ENCODE assay signal across 25 cellular contexts in genomic region chr5:73706963-73707362, GRCh38.
DNase-seq lines count a peak whose midpoint lies in the region; ATAC-seq, FAIRE-seq and TF ChIP-seq lines count a peak whose summit lies in the region.
"Had no signal": no experiment of that assay in that cellular context is flagged by ENCODE, and none has a peak within 500 bp of the region (broad histone marks: within the 10 kb centered on the region; RNA-seq: fewer than 3 reads in every experiment).

No MANE protein-coding gene starts in this region.

- H4K20me1 ChIP-seq in astrocyte (ENCODE audit: insufficient read depth, low read length), result no peaks in the 10 kb centered on the region

- H3K36me3 ChIP-seq in astrocyte (ENCODE audit: insufficient read depth, low read length), result no peaks in the 10 kb centered on the region
- no peaks in the 10 kb centered on the region for H3K36me3 ChIP-seq in trophoblast cell (ENCODE audit: control insufficient read depth in 1 of 2, insufficient read depth in 2 of 2, low read length in 2 of 2)

- H4K91ac ChIP-seq in trophoblast cell (ENCODE audit: low read depth, low read length), result no peak overlapping the region

- no peak for TF ChIP-seq CTCF in astrocyte (IDR thresholded peaks at IDR 0.05; ENCODE audit: insufficient read depth, low read depth, low read length)

- no peak overlapping the region for H3K14ac ChIP-seq in trophoblast cell (ENCODE audit: low read length)

- H3K4ac ChIP-seq in trophoblast cell (ENCODE audit: low read depth, low read length), result no peak overlapping the region

- no peak overlapping the region for H2BK5ac ChIP-seq in trophoblast cell (ENCODE audit: low read depth, low read length, poor library complexity)

- H3K27ac ChIP-seq in astrocyte (ENCODE audit: low read depth, low read length) (no peak overlapping the region), trophoblast cell (ENCODE audit: low read depth, low read length) (no peak overlapping the region)
- H3K27ac ChIP-seq: KMS-11, SK-N-MC had no signal

- H3K4me2 ChIP-seq in astrocyte (ENCODE audit: low read length) (no peak overlapping the region), trophoblast cell (ENCODE audit: low read length) (no peak overlapping the region)
- H3K4me2 ChIP-seq: KMS-11 had no signal

- H3K79me2 ChIP-seq in astrocyte (ENCODE audit: insufficient read depth, low read length), result no peaks in the 10 kb centered on the region
- H3K79me2 ChIP-seq in trophoblast cell (ENCODE audit: control insufficient read depth, insufficient read depth, low read length, poor library complexity), result no peaks in the 10 kb centered on the region

- no peak overlapping the region for H3K4me3 ChIP-seq in astrocyte (ENCODE audit: insufficient read depth, low read depth, low read length)
- H3K4me3 ChIP-seq in trophoblast cell (ENCODE audit: low read depth, low read length), result no peak overlapping the region
- H3K4me3 ChIP-seq: SK-N-MC had no signal

- no peak overlapping the region for H3K4me3 Mint-ChIP-seq in astrocyte (ENCODE audit: unreplicated experiment)
- H3K4me3 Mint-ChIP-seq: CD8-positive, alpha-beta T cell had no signal

- no CpG with 5 or more reads among the region's 5 CpGs for WGBS in trophoblast cell (ENCODE audit: extremely low coverage, insufficient coverage, insufficient read length)

- no peak overlapping the region for H4K8ac ChIP-seq in trophoblast cell (ENCODE audit: low read depth, low read length)

- no peak overlapping the region for H3K18ac ChIP-seq in trophoblast cell (ENCODE audit: low read length)

- DNase-seq in M059J (ENCODE audit: low read depth) (peak; percentile 49), astrocyte (ENCODE audit: low read depth) (peak; percentile 12), trophoblast cell (peak; percentile 2 to 47), D341Med (ENCODE audit: low spot score) (no peak)
- no peak for DNase-seq in activated naive CD4-positive, alpha-beta T cell treated with Interleukin-2 at 50 U/mL for 16 hours
- DNase-seq: AML-193; C1 segment of cervical spinal cord; CD8-positive, alpha-beta T cell; DMS153; GF-D8; H7; MV-4-11; NCI-H1105 treated with DMSO at 0.1 percent for 48 hours; NCI-H1694; NCI-H2081; NCI-H2171; NCI-H345; NCI-H524; NCI-H82; SHP77 had no signal

- no peak overlapping the region for H2AK5ac ChIP-seq in trophoblast cell (ENCODE audit: low read length)

- no peak overlapping the region for H3K23ac ChIP-seq in trophoblast cell (ENCODE audit: low read length)

- no peaks in the 10 kb centered on the region for H3K27me3 Mint-ChIP-seq in astrocyte (ENCODE audit: low read depth, unreplicated experiment)

- no peak for ATAC-seq in HG03045 (IDR thresholded peaks at IDR 0.05; ENCODE audit: unreplicated experiment)
- no peak for ATAC-seq in HG02970 (IDR thresholded peaks at IDR 0.05; ENCODE audit: low FRiP score, unreplicated experiment)
- ATAC-seq: CD8-positive, alpha-beta T cell had no signal

- no peak overlapping the region for H3K9ac ChIP-seq in astrocyte (ENCODE audit: low read length)
- H3K9ac ChIP-seq in trophoblast cell (ENCODE audit: low read length), result no peak overlapping the region
- H3K9ac ChIP-seq: KMS-11 had no signal

- no peak overlapping the region for H4K12ac ChIP-seq in trophoblast cell (ENCODE audit: low read depth, low read length)

- H3K36me3 Mint-ChIP-seq in astrocyte (ENCODE audit: low read depth, unreplicated experiment), result no peaks in the 10 kb centered on the region
- H3K36me3 Mint-ChIP-seq: CD8-positive, alpha-beta T cell had no signal

- no peaks in the 10 kb centered on the region for H3K79me1 ChIP-seq in trophoblast cell (ENCODE audit: low read length)

- no peak for FAIRE-seq in astrocyte (lab: Jason Lieb, UNC)
- FAIRE-seq: RCC 7860 had no signal

- H3K9me3 ChIP-seq in astrocyte (ENCODE audit: insufficient read depth, low read depth, low read length), result no peaks in the 10 kb centered on the region
- peaks cover 2% of the 10 kb centered on the region for H3K9me3 ChIP-seq in trophoblast cell (ENCODE audit: insufficient read depth, low read depth, low read length)

- H2BK12ac ChIP-seq in trophoblast cell (ENCODE audit: low read length), result no peak overlapping the region

- H3K27me3 ChIP-seq in astrocyte (ENCODE audit: insufficient read depth, low read length) (no peaks in the 10 kb centered on the region), trophoblast cell (ENCODE audit: insufficient read depth, low read length) (no peaks in the 10 kb centered on the region)

- no peak overlapping the region for H2BK120ac ChIP-seq in trophoblast cell (ENCODE audit: insufficient read depth, low read length, poor library complexity)

- H3K27ac Mint-ChIP-seq in astrocyte (ENCODE audit: unreplicated experiment), result no peak overlapping the region
- H3K27ac Mint-ChIP-seq: CD8-positive, alpha-beta T cell had no signal

- H2AFZ ChIP-seq in astrocyte (ENCODE audit: low read depth, low read length) (no peak overlapping the region), trophoblast cell (ENCODE audit: insufficient read depth, low read length, poor library complexity) (no peak overlapping the region)

- H3K9me3 Mint-ChIP-seq in astrocyte (ENCODE audit: unreplicated experiment), result peaks cover 13% of the 10 kb centered on the region

- no peaks in the 10 kb centered on the region for H3K4me1 Mint-ChIP-seq in astrocyte (ENCODE audit: low read depth, unreplicated experiment)

- H3K4me1 ChIP-seq in astrocyte (ENCODE audit: insufficient read depth, low read length), result no peaks in the 10 kb centered on the region
- H3K4me1 ChIP-seq in trophoblast cell (ENCODE audit: control insufficient read depth in 1 of 2, insufficient read depth in 2 of 2, low read length in 2 of 2), result no peaks in the 10 kb centered on the region

Comparison
In these comparisons a context has a peak if more than half of its experiments do, and no peak if none do; other contexts are left out.
1. DNase-seq: peak in M059J (single experiment), astrocyte (single experiment) and trophoblast cell (2 of 2); none in D341Med (single experiment) and activated naive CD4-positive, alpha-beta T cell treated with Interleukin-2 at 50 U/mL for 16 hours (single experiment).